ENCODE assay signal across 9 cellular contexts in the genomic region with DNA sequence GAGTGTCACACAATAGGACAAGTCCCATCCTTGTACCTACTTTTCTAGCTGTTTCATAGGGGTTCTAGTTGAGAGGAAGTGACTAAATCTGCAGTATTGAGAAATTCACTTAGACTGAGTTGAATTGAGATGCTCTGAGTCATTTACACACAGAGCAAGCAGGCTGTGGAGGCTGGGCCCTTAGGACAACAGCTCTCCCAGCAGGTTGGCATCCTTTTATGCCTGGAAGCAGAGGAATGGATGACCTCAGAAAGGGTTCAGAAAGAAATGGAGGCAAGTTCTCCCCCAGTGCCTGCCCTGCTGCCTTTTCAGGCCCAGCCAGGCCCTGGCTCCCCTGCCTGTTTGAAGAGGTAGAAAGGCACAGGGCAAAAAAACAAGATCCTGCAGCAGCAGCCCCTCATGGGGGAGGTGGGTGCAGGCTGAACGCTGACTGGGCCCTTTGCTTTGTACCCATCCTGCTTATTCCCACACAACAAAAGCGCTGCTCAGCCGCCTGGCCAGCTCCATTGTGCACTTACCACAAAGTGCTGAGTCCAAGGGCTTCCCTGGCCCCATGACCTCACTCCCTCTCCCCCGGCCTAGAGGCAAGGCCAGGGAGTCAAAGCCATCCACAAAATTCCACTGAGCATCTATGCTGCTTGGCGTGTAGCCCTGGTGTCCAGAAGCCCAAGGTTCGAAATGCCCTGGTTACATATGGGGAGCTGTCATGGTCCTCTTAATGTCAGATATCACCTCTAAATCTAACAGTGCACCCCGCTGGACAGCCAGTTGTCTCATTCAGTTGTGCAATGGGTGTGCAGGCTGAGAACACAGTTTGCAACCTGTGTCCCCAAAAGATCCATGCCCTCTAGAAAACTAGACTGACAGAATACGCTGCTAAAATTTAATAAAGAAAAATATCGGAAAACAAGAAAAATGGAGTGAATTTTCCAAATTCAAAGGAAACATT. TPM values are rescaled to one million over a fixed set of nuclear protein-coding genes. Genes with fewer than 3 reads are reported as not detected.
DNase-seq lines count a peak whose midpoint lies in the region; ATAC-seq, FAIRE-seq and TF ChIP-seq lines count a peak whose summit lies in the region.
"Had no signal": no experiment of that assay in that cellular context is flagged by ENCODE, and none has a peak within 500 bp of the region (broad histone marks: within the 10 kb centered on the region; RNA-seq: fewer than 3 reads in every experiment).

No MANE protein-coding gene starts in this region.

- H3K4me3 ChIP-seq in GM12878: no peak overlapping the region
- H3K4me3 ChIP-seq: SK-N-MC had no signal

- H3K9ac ChIP-seq in GM12878 (ENCODE audit: control insufficient read depth, insufficient read depth, low read length): no peak overlapping the region

- H3K36me3 ChIP-seq in GM12878 (ENCODE audit: control insufficient read depth in 2 of 2, insufficient read depth in 2 of 2, low read length in 1 of 2): no peaks in the 10 kb centered on the region

- no peak for TF ChIP-seq EP300 in GM12878 (IDR thresholded peaks at IDR 0.05; ENCODE audit: borderline replicate concordance in 1 of 2, control insufficient read depth in 1 of 2, low read depth in 2 of 2, low read length in 2 of 2)

- no peaks in the 10 kb centered on the region; the same call in 1 of the 2 replicates for H3K4me1 ChIP-seq in GM12878 (ENCODE audit: control insufficient read depth, insufficient read depth, low read length)

- no peaks in the 10 kb centered on the region for H3K36me3 Mint-ChIP-seq in type B pancreatic cell

- H3K9me3 ChIP-seq in GM12878 (replicated peaks; ENCODE audit: control insufficient read depth, insufficient read depth, low read length): no peaks in the 10 kb centered on the region

- DNase-seq in ELF-1 (ENCODE audit: low read depth, low spot score): peak; percentile 82
- peak; percentile 98 for DNase-seq in M059J (ENCODE audit: low read depth)
- DNase-seq in GM12878 (ENCODE audit: low read depth, low spot score): no peak
- peak; percentile 96 for DNase-seq in islet precursor cell
- DNase-seq in type B pancreatic cell (ENCODE audit: extremely low spot score, unreplicated experiment): no peak
- DNase-seq in NCI-H2196 treated with DMSO at 0.1 percent for 48 hours (lab: John Stamatoyannopoulos, UW; ENCODE audit: unreplicated experiment): no peak

- no peaks in the 10 kb centered on the region for H3K27me3 Mint-ChIP-seq in type B pancreatic cell

- peak; percentile 39 for TF ChIP-seq RAD21 in GM12878 (IDR thresholded peaks at IDR 0.05; ENCODE audit: insufficient read depth, low read depth, low read length)

- no peak overlapping the region for H2AFZ ChIP-seq in GM12878 (ENCODE audit: control insufficient read depth, low read depth, low read length)

- SMC1A ChIA-PET in GM12878 (lab: Charles Lee; ENCODE audit: uncharacterized antibody, unreplicated experiment): interaction anchor here (1.2 to 3.6 kb wide), 8 partner anchors 8 to 92 kb away, joined by 3 to 8 read pairs (median 5); no protein-coding TSS in a partner anchor

- H3K27ac ChIP-seq in GM12878 (ENCODE audit: control insufficient read depth, insufficient read depth): no peak overlapping the region
- H3K27ac ChIP-seq: SK-N-MC had no signal

- no peak for TF ChIP-seq POLR2A in GM12878 (IDR thresholded peaks at IDR 0.05; ENCODE audit: low read depth, low read length)

- intact Hi-C loops in GM12878 (cut with micrococcal nuclease; ENCODE audit: unreplicated experiment): no loop called here

- CTCF ChIA-PET in GM12878 (lab: Yijun Ruan, JAX): interaction anchor here (0.8 to 3.0 kb wide), 9 partner anchors 16 to 117 kb away, joined by 3 to 26 read pairs (median 5); no protein-coding TSS in a partner anchor

- no peak; the same call in 2 of the 3 replicates for ATAC-seq in GM12878
- ATAC-seq in GM21367 (IDR thresholded peaks at IDR 0.05; ENCODE audit: unreplicated experiment): no peak
- ATAC-seq in HG03045 (IDR thresholded peaks at IDR 0.05; ENCODE audit: unreplicated experiment): no peak

- H3K9me3 Mint-ChIP-seq in type B pancreatic cell: no peaks in the 10 kb centered on the region

- H3K4me1 Mint-ChIP-seq in type B pancreatic cell (ENCODE audit: unreplicated experiment): peaks cover 15% of the 10 kb centered on the region

- H3K79me2 ChIP-seq in GM12878 (ENCODE audit: control insufficient read depth, insufficient read depth, low read length): no peaks in the 10 kb centered on the region

- no peak for FAIRE-seq in GM12878 (lab: Jason Lieb, UNC)

- no peak overlapping the region for H3K4me2 ChIP-seq in GM12878 (ENCODE audit: control insufficient read depth, insufficient read depth)

- H3K27me3 ChIP-seq in GM12878 (replicated peaks in 1 of 2; ENCODE audit: control insufficient read depth in 2 of 2, insufficient read depth in 2 of 2, low read length in 1 of 2): no peaks in the 10 kb centered on the region

- POLR2A ChIA-PET in GM12878 (lab: Charles Lee): no interaction called here

- in situ Hi-C loops in GM12878 (cut with MboI): no loop called here

- 0 out of 6 replicates have a peak, but pooled peaks of 1 of the 3 experiments have one; percentile 16 for TF ChIP-seq CTCF in GM12878 (IDR thresholded peaks at IDR 0.05 in 2 of 3, conservative IDR thresholded peaks at IDR 0.05 in 1 of 3; ENCODE audit: control insufficient read depth in 2 of 3, extremely low read depth in 1 of 3, insufficient read depth in 1 of 3, low read depth in 3 of 3, low read length in 3 of 3)
- TF ChIP-seq CTCF in type B pancreatic cell (conservative IDR thresholded peaks at IDR 0.05): no peak

- no TSS peak for BruUV-seq in GM12878 (replicated peaks; lab: Mats Ljungman, UMichigan)

- WGBS in GM12878 (ENCODE audit: insufficient coverage, insufficient replicate concordance, low lambda C conversion rate, missing lambda C conversion rate): 47% methylated on average over 9 of the region's 9 CpGs

- RAD21 ChIA-PET in GM12878 (lab: Charles Lee; ENCODE audit: unreplicated experiment): interaction anchor here (0.7 to 2.2 kb wide), 5 partner anchors 21 to 117 kb away, joined by 3 to 14 read pairs (median 4); no protein-coding TSS in a partner anchor

- H3K4me3 Mint-ChIP-seq in type B pancreatic cell: no peak overlapping the region

- no peaks in the 10 kb centered on the region for H4K20me1 ChIP-seq in GM12878 (ENCODE audit: control insufficient read depth, insufficient read depth)

- peak overlapping the region; percentile 52 for H3K27ac Mint-ChIP-seq in type B pancreatic cell

TF ChIP-seq in GM12878, 131 proteins besides CTCF, POLR2A, EP300 and RAD21 (continues in another document):
- peak; percentile 7; the same call in 1 of the 2 replicates for TF ChIP-seq SPI1 (IDR thresholded peaks at IDR 0.05; ENCODE audit: borderline replicate concordance, insufficient read depth, low read depth, low read length)

RNA-seq across cellular contexts. Expression of a gene that starts 5.4 kb away (rescaled TPM):
- total RNA-seq in M059J (2014; rRNA removed; shearing (Covaris generic)): not detected in 2 replicates
- not detected in 2 replicates for total RNA-seq in GM12878 (2013; cell fraction: nucleolus; rRNA removed)
- total RNA-seq in GM12878 (2014; rRNA removed) (not detected in 2 replicates), GM12878 (2014; rRNA removed; fragmentation: Illumina TruSeq; extraction: Trizol) (not detected in 2 replicates), GM12878 (2021) (not detected in 2 replicates), type B pancreatic cell (ENCODE audit: low replicate concordance) (1.4 TPM in 1 of 2 replicates, not detected in the other)
- not detected for polyA plus RNA-seq in GM12878 (2011; ENCODE audit: low read depth)
- polyA plus RNA-seq in GM12878 (2011; rRNA removed) (not detected in 2 replicates), GM12878 (2014; fragmentation: Illumina TruSeq; extraction: Trizol) (not detected in 2 replicates), GM12878 (2014; fragmentation: Nextera tagmentation; extraction: Ambion mirVana) (not detected), GM12878 (2014; rRNA removed) (not detected in 2 replicates), GM12878 (2016; fragmentation: Nextera tagmentation; extraction: Ambion mirVana) (not detected)
- polyA plus RNA-seq in GM12878 (2011; cell fraction: cytosol; rRNA removed): not detected in 2 replicates
- not detected in 2 replicates for polyA plus RNA-seq in GM12878 (2011; cell fraction: nucleus; rRNA removed)
- not detected in 2 replicates for polyA plus RNA-seq in GM12878 (2012)
- not detected in 2 replicates for polyA minus RNA-seq in GM12878 (2011; rRNA and poly(A)+ RNA removed)
- not detected in 2 replicates for polyA minus RNA-seq in GM12878 (2011; cell fraction: cytosol; rRNA and poly(A)+ RNA removed)
- not detected in 2 replicates for polyA minus RNA-seq in GM12878 (2011; cell fraction: nucleus; rRNA and poly(A)+ RNA removed)

RNA-seq across cellular contexts. Expression of a gene that starts 52.7 kb away (rescaled TPM):
- 29.7 and 40.6 TPM in 2 replicates for total RNA-seq in M059J (2014; rRNA removed; shearing (Covaris generic))
- total RNA-seq in GM12878 (2013; cell fraction: nucleolus; rRNA removed): 111 and 118 TPM in 2 replicates
- total RNA-seq in GM12878 (2014; rRNA removed): 26.2 and 30.8 TPM in 2 replicates
- 32.1 and 32.3 TPM in 2 replicates for total RNA-seq in GM12878 (2014; rRNA removed; fragmentation: Illumina TruSeq; extraction: Trizol)
- total RNA-seq in GM12878 (2021): 31.1 and 32.7 TPM in 2 replicates
- 9.1 TPM for polyA plus RNA-seq in GM12878 (2011; ENCODE audit: low read depth)
- polyA plus RNA-seq in GM12878 (2011; rRNA removed): 15.6 and 18.3 TPM in 2 replicates
- polyA plus RNA-seq in GM12878 (2011; cell fraction: cytosol; rRNA removed): 8.7 and 13.4 TPM in 2 replicates
- 27.5 and 46.1 TPM in 2 replicates for polyA plus RNA-seq in GM12878 (2011; cell fraction: nucleus; rRNA removed)
- 14.4 and 15.8 TPM in 2 replicates for polyA plus RNA-seq in GM12878 (2012)
- 25.4 and 31.1 TPM in 2 replicates for polyA plus RNA-seq in GM12878 (2014; fragmentation: Illumina TruSeq; extraction: Trizol)
- 1 to 10 TPM; 4.3 to 5.2 TPM for polyA plus RNA-seq in GM12878 (2014; fragmentation: Nextera tagmentation; extraction: Ambion mirVana)
- polyA plus RNA-seq in GM12878 (2014; rRNA removed): 13.3 TPM in 2 replicates
- 1 to 10 TPM; 3.7 to 5.1 TPM for polyA plus RNA-seq in GM12878 (2016; fragmentation: Nextera tagmentation; extraction: Ambion mirVana)
- polyA minus RNA-seq in GM12878 (2011; rRNA and poly(A)+ RNA removed): 12.8 and 17.3 TPM in 2 replicates
- 13.4 and 22.1 TPM in 2 replicates for polyA minus RNA-seq in GM12878 (2011; cell fraction: cytosol; rRNA and poly(A)+ RNA removed)
- polyA minus RNA-seq in GM12878 (2011; cell fraction: nucleus; rRNA and poly(A)+ RNA removed): 29.7 and 51.9 TPM in 2 replicates
- total RNA-seq in type B pancreatic cell (ENCODE audit: low replicate concordance): 56.0 and 63.6 TPM in 2 replicates

Comparison
In these comparisons a context has a peak if more than half of its experiments do, and no peak if none do; other contexts are left out.
1. DNase-seq: peak in ELF-1 (single experiment), M059J (single experiment) and islet precursor cell (single experiment); none in GM12878 (single experiment), type B pancreatic cell (single experiment) and NCI-H2196 treated with DMSO at 0.1 percent for 48 hours (single experiment).